8 cellular contexts compared by ENCODE assay signal in genomic region chr3:122754867-122755835, GRCh38. TPM values are rescaled to one million over a fixed set of nuclear protein-coding genes. Genes with fewer than 3 reads are reported as not detected.
A peak's percentile ranks its signal among the peaks of the same experiment; 100 is the strongest.
DNase-seq lines count a peak whose midpoint lies in the region; ATAC-seq and TF ChIP-seq lines count a peak whose summit lies in the region.

No MANE protein-coding gene starts in this region.

- peak; percentile 12 for DNase-seq in activated CD4-positive, alpha-beta T cell treated with anti-CD3 and anti-CD28 coated beads for 48 hours
- no peak for DNase-seq in activated CD4-positive, alpha-beta T cell treated with anti-CD3 and anti-CD28 coated beads, Interleukin-2, amount 50 U/mL, for 48 hours
- DNase-seq in astrocyte of the cerebellum (ENCODE audit: low read depth) (peak; percentile 23), left lobe of liver (ENCODE audit: low spot score) (no peak), T-helper 9 cell (no peak)

- ATAC-seq in HG03378 (IDR thresholded peaks at IDR 0.05; ENCODE audit: unreplicated experiment) (peak; percentile 72), left lobe of liver (peak; percentile 79), GM21526 (IDR thresholded peaks at IDR 0.05; ENCODE audit: low FRiP score, unreplicated experiment) (no peak), HG02642 (IDR thresholded peaks at IDR 0.05; ENCODE audit: poor library complexity, unreplicated experiment) (no peak)

- TF ChIP-seq CTCF in astrocyte of the cerebellum (IDR thresholded peaks at IDR 0.05; ENCODE audit: low read depth, low read length, missing control alignments): peak; percentile 74

- no peak overlapping the region for H3K4me3 ChIP-seq in astrocyte of the cerebellum (ENCODE audit: low read depth, low read length)

- in situ Hi-C loops in astrocyte of the cerebellum (cut with HindIII; ENCODE audit: low sequenced_read_pairs): no loop called here

RNA-seq across cellular contexts. Expression of gene HSPBAP1, which starts 38.5 kb away (rescaled TPM):
- total RNA-seq in left lobe of liver: 2.5 TPM

RNA-seq across cellular contexts. Expression of gene SLC49A4, which starts 39.7 kb away (rescaled TPM):
- 5.9 TPM for total RNA-seq in left lobe of liver

Comparison
In these comparisons a context has a peak if more than half of its experiments do, and no peak if none do; other contexts are left out.
1. DNase-seq: peak in activated CD4-positive, alpha-beta T cell treated with anti-CD3 and anti-CD28 coated beads for 48 hours (single experiment) and astrocyte of the cerebellum (single experiment); none in activated CD4-positive, alpha-beta T cell treated with anti-CD3 and anti-CD28 coated beads, Interleukin-2, amount 50 U/mL, for 48 hours (0 of 2), left lobe of liver (single experiment) and T-helper 9 cell (single experiment).
2. ATAC-seq: peak in HG03378 (single experiment) and left lobe of liver (single experiment); none in GM21526 (single experiment) and HG02642 (single experiment).